Comparison of ENCODE assay signal across 8 cellular contexts in the genomic region with DNA sequence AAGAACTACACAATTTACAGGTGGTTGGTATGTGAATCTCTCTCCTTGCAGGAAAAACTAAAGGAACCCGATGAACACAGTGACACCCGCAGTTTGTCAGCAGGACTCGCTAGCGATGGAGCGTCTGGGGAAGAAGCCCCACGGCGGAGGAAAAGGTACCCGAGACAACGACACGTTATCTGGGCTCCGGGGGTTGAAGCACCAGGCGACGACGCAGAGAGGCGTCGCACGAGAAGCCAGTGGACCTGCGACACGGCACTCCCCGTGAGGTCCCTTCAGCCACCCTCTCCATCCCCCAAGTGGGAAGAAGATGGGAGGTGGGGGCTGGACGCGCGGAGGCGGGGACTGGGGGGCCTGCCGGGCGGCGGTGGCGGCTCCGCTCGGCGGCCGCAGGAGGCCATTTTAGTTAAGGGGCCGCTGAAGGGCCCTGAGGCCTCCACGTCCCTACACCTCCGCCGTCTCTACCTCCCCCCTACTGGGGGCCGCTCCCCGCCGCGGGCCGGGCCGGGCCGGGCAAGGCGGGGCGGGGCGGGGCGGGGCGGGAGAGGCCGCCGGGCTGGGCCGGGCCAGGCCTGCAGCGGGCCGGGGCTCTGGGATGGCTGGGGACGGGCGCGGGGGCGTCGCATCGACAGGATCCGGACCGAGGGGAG. TPM values are rescaled to one million over a fixed set of nuclear protein-coding genes. Genes with fewer than 3 reads are reported as not detected.
DNase-seq lines count a peak whose midpoint lies in the region; ATAC-seq and TF ChIP-seq lines count a peak whose summit lies in the region.

No MANE protein-coding gene starts in this region.

- H3K27ac Mint-ChIP-seq in activated T-helper 17 cell treated with anti-CD3 and anti-CD28 coated beads, Interleukin-2, amount 50 U/mL, for 72 hours, result peak overlapping the region; percentile 97

- H2AFZ ChIP-seq in neural cell (ENCODE audit: low read depth, low read length), result peak overlapping the region; percentile 67

- H3K27me3 Mint-ChIP-seq in activated T-helper 17 cell treated with anti-CD3 and anti-CD28 coated beads, Interleukin-2, amount 50 U/mL, for 72 hours, result no peaks in the 10 kb centered on the region

- peak overlapping the region; percentile 90 for H3K4me3 Mint-ChIP-seq in activated T-helper 17 cell treated with anti-CD3 and anti-CD28 coated beads, Interleukin-2, amount 50 U/mL, for 72 hours

- H3K27me3 ChIP-seq in neural cell (ENCODE audit: insufficient read depth, low read depth, low read length), result no peaks in the 10 kb centered on the region

- H4K20me1 ChIP-seq in neural cell (ENCODE audit: insufficient read depth), result no peaks in the 10 kb centered on the region

- no peaks in the 10 kb centered on the region for H3K9me2 ChIP-seq in neural cell (ENCODE audit: insufficient read depth, low read length)

- peaks cover 54% of the 10 kb centered on the region for H3K36me3 Mint-ChIP-seq in activated T-helper 17 cell treated with anti-CD3 and anti-CD28 coated beads, Interleukin-2, amount 50 U/mL, for 72 hours (ENCODE audit: low read depth)

- peak; percentile 31 for TF ChIP-seq RAD21 in neural cell (conservative IDR thresholded peaks at IDR 0.05)

- H3F3A ChIP-seq in neural cell (ENCODE audit: insufficient read depth, low read length, poor library complexity, severe bottlenecking), result peaks cover 6% of the 10 kb centered on the region

- H3K4me3 ChIP-seq in fibroblast of villous mesenchyme (ENCODE audit: low read depth, low read length) (peak overlapping the region; percentile 80), neural cell (ENCODE audit: low read length) (peak overlapping the region; percentile 89)

- H3K9me3 Mint-ChIP-seq in activated T-helper 17 cell treated with anti-CD3 and anti-CD28 coated beads, Interleukin-2, amount 50 U/mL, for 72 hours, result no peaks in the 10 kb centered on the region

- peak overlapping the region; percentile 83 for H3K4me2 ChIP-seq in neural cell (ENCODE audit: low read length)

- H3K79me2 ChIP-seq in neural cell (replicated peaks; ENCODE audit: insufficient read depth, low read length), result peaks cover 49% of the 10 kb centered on the region

- no peak for TF ChIP-seq EP300 in neural cell (conservative IDR thresholded peaks at IDR 0.05; ENCODE audit: poor library complexity, severe bottlenecking)

- H3K27ac ChIP-seq in 22Rv1 (peak overlapping the region; percentile 78), neural cell (ENCODE audit: low read length) (peak overlapping the region; percentile 80), substantia nigra (ENCODE audit: low read depth, low read length, poor library complexity, severe bottlenecking) (peak overlapping the region; percentile 83)

- H3K9ac ChIP-seq in neural cell (ENCODE audit: low read length), result peak overlapping the region; percentile 88

- peak; percentile 12 for TF ChIP-seq POLR2A in GM15510 (IDR thresholded peaks at IDR 0.05; ENCODE audit: borderline replicate concordance, extremely low read depth, insufficient read length)

- no peaks in the 10 kb centered on the region for H3K9me3 ChIP-seq in neural cell (ENCODE audit: low read length)

- peaks cover 4% of the 10 kb centered on the region for H3K36me3 ChIP-seq in neural cell (ENCODE audit: insufficient read depth, low read length)

- peaks cover 12% of the 10 kb centered on the region for H3K4me1 Mint-ChIP-seq in activated T-helper 17 cell treated with anti-CD3 and anti-CD28 coated beads, Interleukin-2, amount 50 U/mL, for 72 hours

- no peak for TF ChIP-seq CTCF in 22Rv1 (IDR thresholded peaks at IDR 0.05)
- no peak for TF ChIP-seq CTCF in fibroblast of villous mesenchyme (IDR thresholded peaks at IDR 0.05; ENCODE audit: insufficient read depth, low read depth, low read length)
- TF ChIP-seq CTCF in neural cell (IDR thresholded peaks at IDR 0.05; ENCODE audit: poor library complexity, severe bottlenecking), result peak; percentile 30

- peak; percentile 33 for ATAC-seq in HG02973 (IDR thresholded peaks at IDR 0.05; ENCODE audit: unreplicated experiment)
- ATAC-seq in activated T-helper 17 cell treated with anti-CD3 and anti-CD28 coated beads, Interleukin-2, amount 50 U/mL, for 72 hours (replicated peaks), result peak; percentile 26

- peak; percentile 75 to 76 for DNase-seq in NOMO-1 (lab: John Stamatoyannopoulos, UW; ENCODE audit: unreplicated experiment in 2 of 2)
- DNase-seq in fibroblast of villous mesenchyme (ENCODE audit: low read depth), result peak; percentile 37
- peak in 39 of 49 donors; percentile 7 to 87 (median 39) for DNase-seq in substantia nigra (lab: John Stamatoyannopoulos, UW)

TF ChIP-seq in neural cell, 6 proteins besides CTCF, POLR2A, EP300 and RAD21:
- TF ChIP-seq SMC3 (conservative IDR thresholded peaks at IDR 0.05; ENCODE audit: poor library complexity) (peak; percentile 52), MXI1 (conservative IDR thresholded peaks at IDR 0.05; ENCODE audit: poor library complexity, severe bottlenecking) (peak; percentile 13)
- TF ChIP-seq, protein P1, sequence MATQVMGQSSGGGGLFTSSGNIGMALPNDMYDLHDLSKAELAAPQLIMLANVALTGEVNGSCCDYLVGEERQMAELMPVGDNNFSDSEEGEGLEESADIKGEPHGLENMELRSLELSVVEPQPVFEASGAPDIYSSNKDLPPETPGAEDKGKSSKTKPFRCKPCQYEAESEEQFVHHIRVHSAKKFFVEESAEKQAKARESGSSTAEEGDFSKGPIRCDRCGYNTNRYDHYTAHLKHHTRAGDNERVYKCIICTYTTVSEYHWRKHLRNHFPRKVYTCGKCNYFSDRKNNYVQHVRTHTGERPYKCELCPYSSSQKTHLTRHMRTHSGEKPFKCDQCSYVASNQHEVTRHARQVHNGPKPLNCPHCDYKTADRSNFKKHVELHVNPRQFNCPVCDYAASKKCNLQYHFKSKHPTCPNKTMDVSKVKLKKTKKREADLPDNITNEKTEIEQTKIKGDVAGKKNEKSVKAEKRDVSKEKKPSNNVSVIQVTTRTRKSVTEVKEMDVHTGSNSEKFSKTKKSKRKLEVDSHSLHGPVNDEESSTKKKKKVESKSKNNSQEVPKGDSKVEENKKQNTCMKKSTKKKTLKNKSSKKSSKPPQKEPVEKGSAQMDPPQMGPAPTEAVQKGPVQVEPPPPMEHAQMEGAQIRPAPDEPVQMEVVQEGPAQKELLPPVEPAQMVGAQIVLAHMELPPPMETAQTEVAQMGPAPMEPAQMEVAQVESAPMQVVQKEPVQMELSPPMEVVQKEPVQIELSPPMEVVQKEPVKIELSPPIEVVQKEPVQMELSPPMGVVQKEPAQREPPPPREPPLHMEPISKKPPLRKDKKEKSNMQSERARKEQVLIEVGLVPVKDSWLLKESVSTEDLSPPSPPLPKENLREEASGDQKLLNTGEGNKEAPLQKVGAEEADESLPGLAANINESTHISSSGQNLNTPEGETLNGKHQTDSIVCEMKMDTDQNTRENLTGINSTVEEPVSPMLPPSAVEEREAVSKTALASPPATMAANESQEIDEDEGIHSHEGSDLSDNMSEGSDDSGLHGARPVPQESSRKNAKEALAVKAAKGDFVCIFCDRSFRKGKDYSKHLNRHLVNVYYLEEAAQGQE (IDR thresholded peaks at IDR 0.05; ENCODE audit: borderline replicate concordance), result no peak
TF ChIP-seq in neural cell: peak in this region for 2.

RNA-seq across cellular contexts. Expression of a gene that starts 0.9 kb away (rescaled TPM):
- 10 to 100 TPM; 63.7 to 70.4 TPM for total RNA-seq in activated T-helper 17 cell treated with anti-CD3 and anti-CD28 coated beads, Interleukin-2, amount 50 U/mL, for 72 hours
- total RNA-seq in fibroblast of villous mesenchyme, result 73.4 and 122 TPM in 2 replicates
- 115 and 141 TPM in 2 replicates for polyA plus RNA-seq in neural cell
- 181 and 192 TPM in 2 replicates for polyA minus RNA-seq in neural cell

Comparison
In these comparisons a context has a peak if more than half of its experiments do, and no peak if none do; other contexts are left out.
1. Peak in every context shown above with its lines: DNase-seq, ATAC-seq, H3K4me3 ChIP-seq and H3K27ac ChIP-seq.